In the genomic region with DNA sequence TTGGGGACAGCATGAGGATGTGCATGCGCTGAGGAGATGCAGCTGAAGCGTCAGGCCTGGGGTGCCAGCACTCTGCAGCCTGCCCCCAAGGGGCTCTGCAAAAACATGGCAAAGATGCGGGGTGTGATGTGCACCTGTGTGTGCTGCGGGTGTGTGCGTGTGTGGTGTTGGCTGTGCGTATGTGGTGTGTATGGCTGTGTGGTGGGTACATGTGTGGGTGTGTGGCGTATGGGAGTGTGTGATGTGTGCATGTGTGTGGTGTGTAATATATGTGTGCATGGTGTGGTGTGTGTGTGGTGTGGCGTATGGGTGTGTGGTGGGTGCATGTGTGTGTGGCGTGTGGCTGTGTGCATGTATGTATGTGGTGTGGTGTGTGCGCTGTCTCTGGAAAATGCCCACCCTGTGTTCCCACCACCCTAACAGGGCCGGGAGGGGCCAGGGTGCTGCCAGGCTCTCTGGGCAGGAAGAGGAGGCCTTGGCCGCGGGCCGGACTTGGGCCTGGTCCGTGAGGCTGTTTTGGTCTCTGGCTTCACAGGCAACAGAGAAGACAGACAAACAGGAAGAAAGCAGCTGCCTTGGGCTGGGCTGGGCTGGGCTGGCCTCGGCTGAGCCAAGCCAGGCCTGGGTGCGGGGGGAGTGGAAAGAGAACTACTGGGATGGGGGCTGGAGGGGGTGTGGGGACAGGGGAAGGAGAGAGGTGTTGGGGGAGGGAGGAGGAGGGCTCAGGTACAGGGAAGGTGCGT, we compare ENCODE assay signal across 11 cellular contexts. TPM values are rescaled to one million over a fixed set of nuclear protein-coding genes. Genes with fewer than 3 reads are reported as not detected.
A peak's percentile ranks its signal among the peaks of the same experiment; 100 is the strongest.
DNase-seq lines count a peak whose midpoint lies in the region; ATAC-seq, FAIRE-seq and TF ChIP-seq lines count a peak whose summit lies in the region.
"Had no signal": no experiment of that assay in that cellular context is flagged by ENCODE, and none has a peak within 500 bp of the region (broad histone marks: within the 10 kb centered on the region; RNA-seq: fewer than 3 reads in every experiment).

No MANE protein-coding gene starts in this region.

- peaks cover 46% of the 10 kb centered on the region for H3K4me1 Mint-ChIP-seq in CD8-positive, alpha-beta T cell (ENCODE audit: low read depth)

- CTCF ChIA-PET in CD8-positive, alpha-beta T cell (lab: Charles Lee): interaction anchor here (1.6 to 1.7 kb wide), 2 partner anchors 22 to 44 kb away, joined by 3 read pairs; no protein-coding TSS in a partner anchor
- CTCF ChIA-PET in K562 (lab: Yijun Ruan, JAX; ENCODE audit: low intra/inter-chr PET ratio): no interaction called here

- H3K9me2 ChIP-seq in Loucy (replicated peaks; ENCODE audit: low read depth, low read length): no peaks in the 10 kb centered on the region

- no peak overlapping the region for H3K27ac ChIP-seq in CD8-positive, alpha-beta T cell (ENCODE audit: low read depth, low read length)
- no peak overlapping the region for H3K27ac ChIP-seq in K562 (ENCODE audit: extremely low read depth, low read depth, low read length)

- H2AFZ ChIP-seq in Loucy (ENCODE audit: low read length) (no peak overlapping the region), K562 (ENCODE audit: low read depth, low read length) (no peak overlapping the region)

- H3K27ac Mint-ChIP-seq in CD8-positive, alpha-beta T cell: peak overlapping the region; percentile 34

- POLR2A ChIA-PET in CD8-positive, alpha-beta T cell (lab: Charles Lee): interaction anchor here (1.1 kb wide), 2 partner anchors 17 to 43 kb away, joined by 3 read pairs; no protein-coding TSS in a partner anchor
- POLR2A ChIA-PET in K562 (lab: Yijun Ruan, JAX): no interaction called here

- H3K36me3 Mint-ChIP-seq in CD8-positive, alpha-beta T cell: peaks cover 9% of the 10 kb centered on the region

- no peak for TF ChIP-seq EP300 in K562 (IDR thresholded peaks at IDR 0.05; ENCODE audit: low read length)

- ATAC-seq in CD8-positive, alpha-beta T cell: no peak
- ATAC-seq in K562 (peak; percentile 16), GM21786 (IDR thresholded peaks at IDR 0.05; ENCODE audit: unreplicated experiment) (no peak), HG03442 (IDR thresholded peaks at IDR 0.05; ENCODE audit: unreplicated experiment) (no peak)

- H3K9ac ChIP-seq in Loucy (ENCODE audit: low read depth, low read length, poor library complexity, severe bottlenecking): peak overlapping the region; percentile 12
- peak overlapping the region in 1 of 2 experiments; percentile 55; a peak in 1 of 4 replicates for H3K9ac ChIP-seq in K562 (ENCODE audit: insufficient read depth in 1 of 2, low read depth in 2 of 2, low read length in 2 of 2)

- no peaks in the 10 kb centered on the region for H3K9me1 ChIP-seq in K562 (ENCODE audit: control insufficient read depth, insufficient read depth, low read length)

- no peaks in the 10 kb centered on the region for H3K27me3 ChIP-seq in CD8-positive, alpha-beta T cell (ENCODE audit: insufficient read depth, low read length)
- H3K27me3 ChIP-seq in Loucy (ENCODE audit: insufficient read depth, low read length, poor library complexity, severe bottlenecking) (no peaks in the 10 kb centered on the region), K562 (ENCODE audit: control insufficient read depth in 2 of 2, insufficient read depth in 2 of 2, low read length in 2 of 2) (no peaks in the 10 kb centered on the region; a peak in 1 of 5 replicates)

- 62% methylated on average over 10 of the region's 18 CpGs for WGBS in K562 (ENCODE audit: insufficient coverage, low coverage, missing lambda C conversion rate)

- FAIRE-seq in K562 (lab: Jason Lieb, UNC): no peak

- H3K79me2 ChIP-seq in Loucy (ENCODE audit: insufficient read depth, low read length): no peaks in the 10 kb centered on the region
- H3K79me2 ChIP-seq in K562 (ENCODE audit: control insufficient read depth, insufficient read depth, low read length): no peaks in the 10 kb centered on the region

- H3K27me3 Mint-ChIP-seq in CD8-positive, alpha-beta T cell (ENCODE audit: low read depth): no peaks in the 10 kb centered on the region

- DNase-seq in CD8-positive, alpha-beta T cell: no peak
- DNase-seq in K562 (ENCODE audit: extremely low read depth in 1 of 4, low spot score in 3 of 4) (no peak), myocyte (ENCODE audit: low read depth) (peak; percentile 61), erythroblast (lab: John Stamatoyannopoulos, UW) (no peak), activated T-cell treated with anti-CD3 and anti-CD28 coated beads for 4 hours (no peak)
- DNase-seq: activated CD4-positive, CD25-positive, alpha-beta regulatory T cell treated with anti-CD3 and anti-CD28 coated beads, Interleukin-2, amount 50 U/mL, for 72 hours; Caco-2; NCI-H1105 had no signal

- H4K20me1 ChIP-seq in Loucy (ENCODE audit: insufficient read depth, low read length, poor library complexity, severe bottlenecking) (no peaks in the 10 kb centered on the region), K562 (replicated peaks; ENCODE audit: control insufficient read depth, insufficient read depth, low read length) (no peaks in the 10 kb centered on the region)

- no peak for TF ChIP-seq CTCF in CD8-positive, alpha-beta T cell (IDR thresholded peaks at IDR 0.05)
- no peak for TF ChIP-seq CTCF in Loucy (conservative IDR thresholded peaks at IDR 0.05; ENCODE audit: low read length)
- no peak for TF ChIP-seq CTCF in K562 (IDR thresholded peaks at IDR 0.05 in 2 of 3, conservative IDR thresholded peaks at IDR 0.05 in 1 of 3; ENCODE audit: insufficient read depth in 2 of 3, low read depth in 1 of 3, low read length in 3 of 3)

- H3K4me1 ChIP-seq in CD8-positive, alpha-beta T cell (ENCODE audit: insufficient read depth, low read length): peaks cover 60% of the 10 kb centered on the region
- H3K4me1 ChIP-seq in Loucy (ENCODE audit: insufficient read depth, low read length, poor library complexity, severe bottlenecking) (peaks cover 26% of the 10 kb centered on the region), K562 (replicated peaks in 1 of 2; ENCODE audit: control insufficient read depth in 2 of 2, insufficient read depth in 2 of 2, low read length in 2 of 2) (peaks cover 17 to 67% of the 10 kb centered on the region in 2 experiments)
- H3K4me1 ChIP-seq: Caco-2 had no signal

- H3K4me2 ChIP-seq in Loucy (ENCODE audit: low read depth, low read length, poor library complexity, severe bottlenecking): no peak overlapping the region
- no peak overlapping the region for H3K4me2 ChIP-seq in K562 (ENCODE audit: insufficient read depth, low read length)

- no TSS peak for BruUV-seq in K562 (replicated peaks; lab: Mats Ljungman, UMichigan)

- no peaks in the 10 kb centered on the region for H3K9me3 ChIP-seq in CD8-positive, alpha-beta T cell (ENCODE audit: low read length)
- H3K9me3 ChIP-seq in Loucy (ENCODE audit: insufficient read depth, low read depth, low read length): no peaks in the 10 kb centered on the region
- H3K9me3 ChIP-seq in K562 (replicated peaks; ENCODE audit: control insufficient read depth, insufficient read depth, low read depth, low read length): no peaks in the 10 kb centered on the region
- H3K9me3 ChIP-seq: Caco-2 had no signal

- intact Hi-C loops in CD8-positive, alpha-beta T cell (cut with DNase I, micrococcal nuclease): no loop called here
- intact Hi-C loops in K562 (cut with micrococcal nuclease): no loop called here

- H3F3A ChIP-seq in Loucy (ENCODE audit: low read depth): peaks cover 3% of the 10 kb centered on the region; the same call in 1 of the 2 replicates

- TF ChIP-seq RAD21 in K562 (CRISPR knock-in tag; conservative IDR thresholded peaks at IDR 0.05 in 1 of 2, IDR thresholded peaks at IDR 0.05 in 1 of 2): no peak

- H3K36me3 ChIP-seq in CD8-positive, alpha-beta T cell (ENCODE audit: insufficient read depth, low read length): no peaks in the 10 kb centered on the region
- H3K36me3 ChIP-seq in Loucy (ENCODE audit: insufficient read depth, low read length) (no peaks in the 10 kb centered on the region), K562 (ENCODE audit: control insufficient read depth, insufficient read depth, low read length) (no peaks in the 10 kb centered on the region)

- peak overlapping the region; percentile 56 for H3K4me3 Mint-ChIP-seq in CD8-positive, alpha-beta T cell

- no peaks in the 10 kb centered on the region for H3K9me3 Mint-ChIP-seq in CD8-positive, alpha-beta T cell

- TF ChIP-seq POLR2A in K562 (conservative IDR thresholded peaks at IDR 0.05): no peak
- TF ChIP-seq POLR2A in erythroblast (IDR thresholded peaks at IDR 0.05; ENCODE audit: low read length): no peak

- no peak overlapping the region for H3K4me3 ChIP-seq in CD8-positive, alpha-beta T cell (ENCODE audit: low read depth, low read length)
- H3K4me3 ChIP-seq in Loucy (ENCODE audit: low read length, poor library complexity, severe bottlenecking) (no peak overlapping the region), K562 (no peak overlapping the region)

- in situ Hi-C loops in K562 (cut with MboI): no loop called here

RNA-seq across cellular contexts. Expression of a gene that starts 1.1 kb away (rescaled TPM):
- total RNA-seq in CD8-positive, alpha-beta T cell: not detected
- total RNA-seq in K562 (2011; cell fraction: chromatin; rRNA removed; ENCODE audit: low replicate concordance): not detected in 2 replicates
- not detected in 2 replicates for total RNA-seq in K562 (2011; cell fraction: nucleolus; rRNA removed)
- total RNA-seq in K562 (2011; cell fraction: nucleoplasm; rRNA removed): not detected in 2 replicates
- total RNA-seq in K562 (2014; rRNA removed) (not detected in 2 replicates), K562 (2014; rRNA removed; fragmentation: Illumina TruSeq; extraction: Trizol) (not detected in 2 replicates), K562 (2015; rRNA removed; fragmentation: Illumina TruSeq; extraction: Trizol) (not detected in 2 replicates), K562 (2021) (not detected in 2 replicates), myocyte (0.48 and 1.0 TPM in 2 replicates)
- polyA plus RNA-seq in K562 (2011; rRNA removed) (not detected in 2 replicates), K562 (2014; fragmentation: Illumina TruSeq; extraction: Trizol) (not detected in 2 replicates), K562 (2014; fragmentation: Nextera tagmentation; extraction: Ambion mirVana) (not detected), K562 (2014; rRNA removed) (not detected in 2 replicates)
- polyA plus RNA-seq in K562 (2011; cell fraction: cytosol; rRNA removed): not detected in 2 replicates
- not detected in 2 replicates for polyA plus RNA-seq in K562 (2011; cell fraction: nucleus; rRNA removed)
- 0.56 and 0.65 TPM in 2 replicates for polyA plus RNA-seq in K562 (2012)
- polyA minus RNA-seq in K562 (2011; rRNA and poly(A)+ RNA removed): not detected in 2 replicates
- not detected in 2 replicates for polyA minus RNA-seq in K562 (2011; cell fraction: cytosol; rRNA and poly(A)+ RNA removed)
- not detected in 2 replicates for polyA minus RNA-seq in K562 (2011; cell fraction: nucleus; rRNA and poly(A)+ RNA removed)
- 0.35 TPM for polyA plus RNA-seq in myocyte (2012)
- total RNA-seq: Caco-2 had no signal

RNA-seq across cellular contexts. Expression of a gene that starts 17.4 kb away (rescaled TPM):
- under 1 TPM in 1 of 2 experiments, not detected in 1; 0.05 TPM for total RNA-seq in CD8-positive, alpha-beta T cell
- total RNA-seq in K562 (2011; cell fraction: chromatin; rRNA removed; ENCODE audit: low replicate concordance): 1.9 and 4.7 TPM in 2 replicates
- total RNA-seq in K562 (2011; cell fraction: nucleolus; rRNA removed): 1.1 and 2.7 TPM in 2 replicates
- total RNA-seq in K562 (2011; cell fraction: nucleoplasm; rRNA removed): 1.5 and 1.8 TPM in 2 replicates
- total RNA-seq in K562 (2014; rRNA removed): 0.09 and 0.24 TPM in 2 replicates
- total RNA-seq in K562 (2014; rRNA removed; fragmentation: Illumina TruSeq; extraction: Trizol): 0.10 and 0.40 TPM in 2 replicates
- 0.11 and 0.36 TPM in 2 replicates for total RNA-seq in K562 (2015; rRNA removed; fragmentation: Illumina TruSeq; extraction: Trizol)
- total RNA-seq in K562 (2021): 0.29 and 0.86 TPM in 2 replicates
- 0.15 and 0.61 TPM in 2 replicates for polyA plus RNA-seq in K562 (2011; rRNA removed)
- 0.10 and 0.19 TPM in 2 replicates for polyA plus RNA-seq in K562 (2011; cell fraction: cytosol; rRNA removed)
- polyA plus RNA-seq in K562 (2011; cell fraction: nucleus; rRNA removed): 1.4 and 1.7 TPM in 2 replicates
- 0.29 and 2.2 TPM in 2 replicates for polyA plus RNA-seq in K562 (2012)
- polyA plus RNA-seq in K562 (2014; fragmentation: Illumina TruSeq; extraction: Trizol): 0.16 and 0.21 TPM in 2 replicates
- polyA plus RNA-seq in K562 (2014; fragmentation: Nextera tagmentation; extraction: Ambion mirVana): not detected
- 0.62 TPM in 1 of 2 replicates, not detected in the other for polyA plus RNA-seq in K562 (2014; rRNA removed)
- 0.18 and 0.21 TPM in 2 replicates for polyA minus RNA-seq in K562 (2011; rRNA and poly(A)+ RNA removed)
- polyA minus RNA-seq in K562 (2011; cell fraction: cytosol; rRNA and poly(A)+ RNA removed): 3.5 TPM in 1 of 2 replicates, not detected in the other
- 0.44 and 1.1 TPM in 2 replicates for polyA minus RNA-seq in K562 (2011; cell fraction: nucleus; rRNA and poly(A)+ RNA removed)
- 24.6 and 44.9 TPM in 2 replicates for total RNA-seq in myocyte
- 44.1 TPM for polyA plus RNA-seq in myocyte (2012)

RNA-seq across cellular contexts. Expression of a gene that starts 22.7 kb away (rescaled TPM):
- total RNA-seq in CD8-positive, alpha-beta T cell: 100 to 1,000 TPM; 432 to 440 TPM
- total RNA-seq in K562 (2011; cell fraction: chromatin; rRNA removed; ENCODE audit: low replicate concordance): 54.8 and 157 TPM in 2 replicates
- total RNA-seq in K562 (2011; cell fraction: nucleolus; rRNA removed): 105 and 155 TPM in 2 replicates
- 55.0 and 81.2 TPM in 2 replicates for total RNA-seq in K562 (2011; cell fraction: nucleoplasm; rRNA removed)
- 52.7 and 81.2 TPM in 2 replicates for total RNA-seq in K562 (2014; rRNA removed)
- 3.1 and 5.5 TPM in 2 replicates for total RNA-seq in K562 (2014; rRNA removed; fragmentation: Illumina TruSeq; extraction: Trizol)
- 32.7 and 36.8 TPM in 2 replicates for total RNA-seq in K562 (2015; rRNA removed; fragmentation: Illumina TruSeq; extraction: Trizol)
- 70.5 and 81.8 TPM in 2 replicates for total RNA-seq in K562 (2021)
- polyA plus RNA-seq in K562 (2011; rRNA removed): 9.6 and 29.7 TPM in 2 replicates
- 21.0 and 26.6 TPM in 2 replicates for polyA plus RNA-seq in K562 (2011; cell fraction: cytosol; rRNA removed)
- 174 and 259 TPM in 2 replicates for polyA plus RNA-seq in K562 (2011; cell fraction: nucleus; rRNA removed)
- polyA plus RNA-seq in K562 (2012): 59.1 and 135 TPM in 2 replicates
- polyA plus RNA-seq in K562 (2014; fragmentation: Illumina TruSeq; extraction: Trizol): 13.5 and 40.2 TPM in 2 replicates
- polyA plus RNA-seq in K562 (2014; fragmentation: Nextera tagmentation; extraction: Ambion mirVana): 1 to 10 TPM in 1 of 2 experiments, under 1 TPM in 1; 0.30 to 1.7 TPM
- 63.7 and 77.8 TPM in 2 replicates for polyA plus RNA-seq in K562 (2014; rRNA removed)
- polyA minus RNA-seq in K562 (2011; rRNA and poly(A)+ RNA removed): 3.6 and 6.7 TPM in 2 replicates
- polyA minus RNA-seq in K562 (2011; cell fraction: cytosol; rRNA and poly(A)+ RNA removed): 13.5 and 33.9 TPM in 2 replicates
- 26.9 and 53.0 TPM in 2 replicates for polyA minus RNA-seq in K562 (2011; cell fraction: nucleus; rRNA and poly(A)+ RNA removed)
- total RNA-seq in myocyte: 12.8 and 18.2 TPM in 2 replicates
- polyA plus RNA-seq in myocyte (2012): 4.8 TPM

RNA-seq across cellular contexts. Expression of a gene that starts 31.4 kb away (rescaled TPM):
- total RNA-seq in CD8-positive, alpha-beta T cell: 10 to 100 TPM; 34.4 to 35.3 TPM
- 126 and 302 TPM in 2 replicates for total RNA-seq in K562 (2011; cell fraction: chromatin; rRNA removed; ENCODE audit: low replicate concordance)
- total RNA-seq in K562 (2011; cell fraction: nucleolus; rRNA removed): 207 and 213 TPM in 2 replicates
- total RNA-seq in K562 (2011; cell fraction: nucleoplasm; rRNA removed): 179 and 187 TPM in 2 replicates
- total RNA-seq in K562 (2014; rRNA removed) (152 and 196 TPM in 2 replicates), K562 (2014; rRNA removed; fragmentation: Illumina TruSeq; extraction: Trizol) (101 and 103 TPM in 2 replicates), K562 (2015; rRNA removed; fragmentation: Illumina TruSeq; extraction: Trizol) (134 and 146 TPM in 2 replicates), K562 (2021) (226 and 231 TPM in 2 replicates), myocyte (120 and 132 TPM in 2 replicates)
- polyA plus RNA-seq in K562 (2011; rRNA removed) (105 and 117 TPM in 2 replicates), K562 (2014; fragmentation: Illumina TruSeq; extraction: Trizol) (192 and 229 TPM in 2 replicates), K562 (2014; fragmentation: Nextera tagmentation; extraction: Ambion mirVana) (10 to 100 TPM; 11.1 to 26.5 TPM), K562 (2014; rRNA removed) (250 and 277 TPM in 2 replicates)
- 174 and 276 TPM in 2 replicates for polyA plus RNA-seq in K562 (2011; cell fraction: cytosol; rRNA removed)
- 211 and 324 TPM in 2 replicates for polyA plus RNA-seq in K562 (2011; cell fraction: nucleus; rRNA removed)
- polyA plus RNA-seq in K562 (2012): 177 and 213 TPM in 2 replicates
- 45.9 and 88.5 TPM in 2 replicates for polyA minus RNA-seq in K562 (2011; rRNA and poly(A)+ RNA removed)
- polyA minus RNA-seq in K562 (2011; cell fraction: cytosol; rRNA and poly(A)+ RNA removed): 72.1 and 79.8 TPM in 2 replicates
- polyA minus RNA-seq in K562 (2011; cell fraction: nucleus; rRNA and poly(A)+ RNA removed): 70.5 and 80.1 TPM in 2 replicates
- polyA plus RNA-seq in myocyte (2012): 150 TPM

RNA-seq across cellular contexts. Expression of a gene that starts 41.0 kb away (rescaled TPM):
- total RNA-seq in CD8-positive, alpha-beta T cell: 1 to 10 TPM; 6.2 to 6.3 TPM
- total RNA-seq in K562 (2011; cell fraction: chromatin; rRNA removed; ENCODE audit: low replicate concordance): 14.9 and 45.4 TPM in 2 replicates
- 31.0 and 32.8 TPM in 2 replicates for total RNA-seq in K562 (2011; cell fraction: nucleolus; rRNA removed)
- 15.7 and 24.1 TPM in 2 replicates for total RNA-seq in K562 (2011; cell fraction: nucleoplasm; rRNA removed)
- total RNA-seq in K562 (2014; rRNA removed): 8.4 and 9.5 TPM in 2 replicates
- total RNA-seq in K562 (2014; rRNA removed; fragmentation: Illumina TruSeq; extraction: Trizol): 2.7 and 4.0 TPM in 2 replicates
- 12.3 and 13.4 TPM in 2 replicates for total RNA-seq in K562 (2015; rRNA removed; fragmentation: Illumina TruSeq; extraction: Trizol)
- 9.6 and 14.8 TPM in 2 replicates for total RNA-seq in K562 (2021)
- 12.7 and 16.4 TPM in 2 replicates for polyA plus RNA-seq in K562 (2011; rRNA removed)
- 21.2 and 25.6 TPM in 2 replicates for polyA plus RNA-seq in K562 (2011; cell fraction: cytosol; rRNA removed)
- 48.7 and 48.8 TPM in 2 replicates for polyA plus RNA-seq in K562 (2011; cell fraction: nucleus; rRNA removed)
- polyA plus RNA-seq in K562 (2012): 24.3 and 60.0 TPM in 2 replicates
- 5.6 and 7.3 TPM in 2 replicates for polyA plus RNA-seq in K562 (2014; fragmentation: Illumina TruSeq; extraction: Trizol)
- polyA plus RNA-seq in K562 (2014; fragmentation: Nextera tagmentation; extraction: Ambion mirVana): under 1 TPM in 1 of 2 experiments, not detected in 1; 0.07 TPM
- 11.1 and 11.6 TPM in 2 replicates for polyA plus RNA-seq in K562 (2014; rRNA removed)
- 5.5 and 12.0 TPM in 2 replicates for polyA minus RNA-seq in K562 (2011; rRNA and poly(A)+ RNA removed)
- polyA minus RNA-seq in K562 (2011; cell fraction: cytosol; rRNA and poly(A)+ RNA removed): 7.0 and 13.6 TPM in 2 replicates
- 9.8 and 16.1 TPM in 2 replicates for polyA minus RNA-seq in K562 (2011; cell fraction: nucleus; rRNA and poly(A)+ RNA removed)
- 2.5 and 2.7 TPM in 2 replicates for total RNA-seq in myocyte
- polyA plus RNA-seq in myocyte (2012): 4.0 TPM
